ENCODE assay signal across 1 cellular context in the genomic region with DNA sequence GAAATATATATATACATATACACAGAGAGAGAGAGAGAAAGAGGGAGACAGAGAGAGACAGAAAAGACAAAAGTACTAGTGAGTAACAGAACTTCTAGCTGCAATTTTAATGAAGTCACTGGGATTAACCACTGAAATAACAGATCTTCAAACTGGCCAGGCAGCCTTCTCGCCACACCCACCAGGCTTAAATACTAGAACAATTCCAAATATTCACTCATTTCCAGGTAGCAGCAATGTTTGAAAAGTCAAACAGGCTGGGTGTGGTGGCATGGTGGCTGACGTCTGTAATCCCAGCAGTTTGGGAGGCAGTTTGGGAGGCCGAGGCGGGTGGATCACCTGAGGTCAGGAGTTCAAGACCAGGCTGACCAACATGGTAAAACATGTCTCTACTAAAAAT.
TF ChIP-seq lines count a peak whose summit lies in the region.

No MANE protein-coding gene starts in this region.

TF ChIP-seq in WTC11, 78 proteins besides CTCF, POLR2A, EP300 and RAD21 (continued from another document):
- TF ChIP-seq, protein P1, sequence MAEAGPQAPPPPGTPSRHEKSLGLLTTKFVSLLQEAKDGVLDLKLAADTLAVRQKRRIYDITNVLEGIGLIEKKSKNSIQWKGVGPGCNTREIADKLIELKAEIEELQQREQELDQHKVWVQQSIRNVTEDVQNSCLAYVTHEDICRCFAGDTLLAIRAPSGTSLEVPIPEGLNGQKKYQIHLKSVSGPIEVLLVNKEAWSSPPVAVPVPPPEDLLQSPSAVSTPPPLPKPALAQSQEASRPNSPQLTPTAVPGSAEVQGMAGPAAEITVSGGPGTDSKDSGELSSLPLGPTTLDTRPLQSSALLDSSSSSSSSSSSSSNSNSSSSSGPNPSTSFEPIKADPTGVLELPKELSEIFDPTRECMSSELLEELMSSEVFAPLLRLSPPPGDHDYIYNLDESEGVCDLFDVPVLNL (CRISPR knock-in tag; IDR thresholded peaks at IDR 0.05; ENCODE audit: borderline replicate concordance, low read depth): no peak
- TF ChIP-seq CREM (CRISPR knock-in tag; IDR thresholded peaks at IDR 0.05) (no peak), OVOL2 (CRISPR knock-in tag; IDR thresholded peaks at IDR 0.05; ENCODE audit: borderline replicate concordance) (no peak), ETV6 (CRISPR knock-in tag; IDR thresholded peaks at IDR 0.05) (no peak), ZNF423 (CRISPR knock-in tag; IDR thresholded peaks at IDR 0.05) (no peak), ZNF317 (CRISPR knock-in tag; IDR thresholded peaks at IDR 0.05; ENCODE audit: borderline replicate concordance, low read depth) (no peak), NR3C1 (CRISPR knock-in tag; conservative IDR thresholded peaks at IDR 0.05; ENCODE audit: low read depth) (no peak)
- TF ChIP-seq, protein P2, sequence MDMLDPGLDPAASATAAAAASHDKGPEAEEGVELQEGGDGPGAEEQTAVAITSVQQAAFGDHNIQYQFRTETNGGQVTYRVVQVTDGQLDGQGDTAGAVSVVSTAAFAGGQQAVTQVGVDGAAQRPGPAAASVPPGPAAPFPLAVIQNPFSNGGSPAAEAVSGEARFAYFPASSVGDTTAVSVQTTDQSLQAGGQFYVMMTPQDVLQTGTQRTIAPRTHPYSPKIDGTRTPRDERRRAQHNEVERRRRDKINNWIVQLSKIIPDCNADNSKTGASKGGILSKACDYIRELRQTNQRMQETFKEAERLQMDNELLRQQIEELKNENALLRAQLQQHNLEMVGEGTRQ (CRISPR knock-in tag; IDR thresholded peaks at IDR 0.05): no peak
- TF ChIP-seq, protein P3, sequence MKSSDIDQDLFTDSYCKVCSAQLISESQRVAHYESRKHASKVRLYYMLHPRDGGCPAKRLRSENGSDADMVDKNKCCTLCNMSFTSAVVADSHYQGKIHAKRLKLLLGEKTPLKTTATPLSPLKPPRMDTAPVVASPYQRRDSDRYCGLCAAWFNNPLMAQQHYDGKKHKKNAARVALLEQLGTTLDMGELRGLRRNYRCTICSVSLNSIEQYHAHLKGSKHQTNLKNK (CRISPR knock-in tag; IDR thresholded peaks at IDR 0.05): no peak
- TF ChIP-seq, protein P4, sequence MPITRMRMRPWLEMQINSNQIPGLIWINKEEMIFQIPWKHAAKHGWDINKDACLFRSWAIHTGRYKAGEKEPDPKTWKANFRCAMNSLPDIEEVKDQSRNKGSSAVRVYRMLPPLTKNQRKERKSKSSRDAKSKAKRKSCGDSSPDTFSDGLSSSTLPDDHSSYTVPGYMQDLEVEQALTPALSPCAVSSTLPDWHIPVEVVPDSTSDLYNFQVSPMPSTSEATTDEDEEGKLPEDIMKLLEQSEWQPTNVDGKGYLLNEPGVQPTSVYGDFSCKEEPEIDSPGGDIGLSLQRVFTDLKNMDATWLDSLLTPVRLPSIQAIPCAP (CRISPR knock-in tag; IDR thresholded peaks at IDR 0.05): no peak
TF ChIP-seq in WTC11: peak in this region for 0.
